In the genomic region with DNA sequence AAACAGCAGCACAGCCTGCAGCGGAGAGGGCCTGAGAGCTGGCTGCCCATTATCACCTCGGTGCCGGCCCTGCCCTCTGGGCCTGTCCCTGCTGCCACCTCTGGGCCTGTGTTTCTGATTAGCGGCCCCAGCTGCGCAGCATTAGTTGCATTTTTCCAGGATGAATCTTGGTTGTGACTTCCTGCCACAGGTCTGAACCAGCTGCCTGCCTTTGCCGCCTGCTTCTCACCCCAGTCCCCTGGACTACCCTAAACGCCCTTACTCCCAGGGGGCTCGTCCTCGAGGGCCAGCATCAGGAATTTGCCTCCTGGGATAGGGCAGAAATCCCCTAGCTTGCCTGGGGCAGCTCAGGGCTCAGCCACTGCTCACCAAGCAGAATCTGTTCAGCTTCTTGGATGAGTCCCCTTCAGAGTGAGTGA, we compare ENCODE assay signal across 12 cellular contexts.
DNase-seq lines count a peak whose midpoint lies in the region; ATAC-seq and TF ChIP-seq lines count a peak whose summit lies in the region.
"Had no signal": no experiment of that assay in that cellular context is flagged by ENCODE, and none has a peak within 500 bp of the region (broad histone marks: within the 10 kb centered on the region; RNA-seq: fewer than 3 reads in every experiment).

No MANE protein-coding gene starts in this region.

- intact Hi-C loops in Right ventricle myocardium superior (cut with DNase I) = loop anchor here (10.0 kb wide), 1 partner anchor 91 kb away; no protein-coding TSS in a partner anchor

- DNase-seq in cardiac muscle cell (ENCODE audit: low read depth in 1 of 2, low spot score in 1 of 2) (peak; percentile 19 to 27), Right ventricle myocardium superior (no peak), foreskin fibroblast (peak; percentile 76 to 91), smooth muscle cell (lab: John Stamatoyannopoulos, UW; ENCODE audit: unreplicated experiment) (no peak), caudate nucleus (lab: John Stamatoyannopoulos, UW) (no peak), ecto neural progenitor cell (ENCODE audit: low spot score) (no peak), HT-29 (ENCODE audit: low spot score) (no peak)
- DNase-seq: gastrocnemius medialis, Karpas-422, left colon, upper lobe of right lung had no signal

- H3K79me2 ChIP-seq in smooth muscle cell (ENCODE audit: low read depth) = no peaks in the 10 kb centered on the region

- H3K27me3 ChIP-seq in cardiac muscle cell = no peaks in the 10 kb centered on the region
- no peaks in the 10 kb centered on the region for H3K27me3 ChIP-seq in smooth muscle cell (ENCODE audit: low read depth)
- H3K27me3 ChIP-seq: gastrocnemius medialis, upper lobe of right lung had no signal

- H2AFZ ChIP-seq in smooth muscle cell (ENCODE audit: low read depth) = no peak overlapping the region

- H3K9me3 ChIP-seq in cardiac muscle cell (ENCODE audit: low read depth) = no peaks in the 10 kb centered on the region
- H3K9me3 ChIP-seq in smooth muscle cell (replicated peaks; ENCODE audit: low read depth) = no peaks in the 10 kb centered on the region
- H3K9me3 ChIP-seq: gastrocnemius medialis, upper lobe of right lung had no signal

- H3K36me3 ChIP-seq in cardiac muscle cell (no peaks in the 10 kb centered on the region), smooth muscle cell (ENCODE audit: low read depth) (no peaks in the 10 kb centered on the region)
- H3K36me3 ChIP-seq: gastrocnemius medialis, upper lobe of right lung had no signal

- H3K4me1 ChIP-seq in cardiac muscle cell (ENCODE audit: low read depth) (peaks cover 8% of the 10 kb centered on the region), smooth muscle cell (ENCODE audit: low read depth) (peaks cover 3% of the 10 kb centered on the region)
- H3K4me1 ChIP-seq: upper lobe of right lung had no signal

- H3K9ac ChIP-seq in smooth muscle cell (ENCODE audit: low read depth) = no peak overlapping the region

- H3K27ac ChIP-seq in cardiac muscle cell (no peak overlapping the region), smooth muscle cell (ENCODE audit: low read depth) (no peak overlapping the region), caudate nucleus (ENCODE audit: low read depth, low read length) (no peak overlapping the region)
- H3K27ac ChIP-seq: gastrocnemius medialis, upper lobe of right lung had no signal

- H3K4me3 ChIP-seq in cardiac muscle cell (no peak overlapping the region), foreskin fibroblast (ENCODE audit: low read depth in 1 of 2, low read length in 2 of 2) (no peak overlapping the region), smooth muscle cell (no peak overlapping the region)
- H3K4me3 ChIP-seq: gastrocnemius medialis, upper lobe of right lung had no signal

- H4K20me1 ChIP-seq in smooth muscle cell (ENCODE audit: low read depth) = no peaks in the 10 kb centered on the region

- no peak for TF ChIP-seq CTCF in cardiac muscle cell (IDR thresholded peaks at IDR 0.05; ENCODE audit: low read depth, low read length)
- TF ChIP-seq CTCF in foreskin fibroblast (IDR thresholded peaks at IDR 0.05; ENCODE audit: low read depth, low read length) = no peak
- TF ChIP-seq CTCF in smooth muscle cell (IDR thresholded peaks at IDR 0.05; ENCODE audit: borderline replicate concordance, insufficient read depth, poor library complexity, severe bottlenecking) = no peak

- WGBS in smooth muscle cell (ENCODE audit: low lambda C conversion rate) = 4% methylated on average over 9 of the region's 9 CpGs

- peak overlapping the region; percentile 39 for H3K4me2 ChIP-seq in smooth muscle cell

- no peaks in the 10 kb centered on the region for H3F3A ChIP-seq in smooth muscle cell (ENCODE audit: low read depth)

- no peak for ATAC-seq in Right ventricle myocardium superior (ENCODE audit: poor library complexity)
- ATAC-seq in SK-N-SH treated with all-trans-retinoic acid at 6 μM for 48 hours = peak; percentile 81
- ATAC-seq: gastrocnemius medialis, left colon, upper lobe of right lung had no signal

TF ChIP-seq in SK-N-SH treated with all-trans-retinoic acid at 6 μM for 48 hours, 23 proteins besides CTCF, POLR2A, EP300 and RAD21:
- TF ChIP-seq RARB (CRISPR knock-in tag; IDR thresholded peaks at IDR 0.05) (no peak), ZNF8 (CRISPR knock-in tag; IDR thresholded peaks at IDR 0.05) (no peak), ZNF565 (CRISPR knock-in tag; conservative IDR thresholded peaks at IDR 0.05; ENCODE audit: low read depth) (no peak), ISL1 (CRISPR knock-in tag; IDR thresholded peaks at IDR 0.05) (no peak), ZFP30 (CRISPR knock-in tag; IDR thresholded peaks at IDR 0.05) (no peak), TCF4 (CRISPR knock-in tag; IDR thresholded peaks at IDR 0.05; ENCODE audit: borderline replicate concordance) (no peak), TSHZ2 (CRISPR knock-in tag; IDR thresholded peaks at IDR 0.05) (no peak), PATZ1 (CRISPR knock-in tag; IDR thresholded peaks at IDR 0.05; ENCODE audit: borderline replicate concordance) (no peak), CREB5 (CRISPR knock-in tag; IDR thresholded peaks at IDR 0.05; ENCODE audit: low read depth) (no peak), SNAI2 (CRISPR knock-in tag; IDR thresholded peaks at IDR 0.05) (no peak), PPARA (CRISPR knock-in tag; IDR thresholded peaks at IDR 0.05; ENCODE audit: borderline replicate concordance) (no peak), ESRRG (CRISPR knock-in tag; IDR thresholded peaks at IDR 0.05) (no peak), ZC3H10 (CRISPR knock-in tag; IDR thresholded peaks at IDR 0.05) (no peak), CSRNP3 (CRISPR knock-in tag; IDR thresholded peaks at IDR 0.05) (no peak), GLIS3 (CRISPR knock-in tag; IDR thresholded peaks at IDR 0.05) (no peak), OSR1 (CRISPR knock-in tag; IDR thresholded peaks at IDR 0.05) (no peak), ZNF70 (CRISPR knock-in tag; IDR thresholded peaks at IDR 0.05) (no peak), TOX (CRISPR knock-in tag; IDR thresholded peaks at IDR 0.05; ENCODE audit: borderline replicate concordance) (no peak)

Comparison
In these comparisons a context has a peak if more than half of its experiments do, and no peak if none do; other contexts are left out.
1. DNase-seq: peak in cardiac muscle cell (2 of 2) and foreskin fibroblast (2 of 2); none in Right ventricle myocardium superior (single experiment), smooth muscle cell (single experiment), caudate nucleus (0 of 61), ecto neural progenitor cell (single experiment) and HT-29 (single experiment).